ENCODE assay signal across 1 cellular context in genomic region chrX:132740316-132741123, GRCh38.
TF ChIP-seq lines count a peak whose summit lies in the region.

No MANE protein-coding gene starts in this region.

TF ChIP-seq in K562, 482 proteins besides CTCF, POLR2A, EP300 and RAD21 (continued from another document):
- TF ChIP-seq ARID4B (CRISPR knock-in tag; IDR thresholded peaks at IDR 0.05), result no peak
